In the genomic region with DNA sequence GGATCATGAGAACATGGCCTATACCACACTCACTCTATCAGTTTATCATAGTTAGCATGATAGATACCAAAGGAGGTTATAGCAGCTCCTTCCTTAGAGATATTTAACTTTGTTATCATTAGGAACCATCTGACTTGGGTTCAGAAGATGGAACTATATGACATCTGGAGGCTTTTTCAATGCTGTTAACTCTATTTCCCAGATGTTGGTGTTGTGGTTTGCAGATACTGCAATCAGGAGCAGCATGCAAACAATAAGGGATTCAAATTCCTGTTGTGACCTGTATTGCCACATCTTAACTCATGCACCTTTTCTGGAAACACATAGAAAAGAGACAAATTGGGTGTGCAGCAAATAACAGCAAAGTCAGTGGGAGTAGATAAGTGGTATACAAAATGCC, we compare ENCODE assay signal across 1 cellular context.
TF ChIP-seq lines count a peak whose summit lies in the region.

No MANE protein-coding gene starts in this region.

TF ChIP-seq in GM12878, 131 proteins besides CTCF, POLR2A, EP300 and RAD21 (continued from another document):
- TF ChIP-seq, protein P1, sequence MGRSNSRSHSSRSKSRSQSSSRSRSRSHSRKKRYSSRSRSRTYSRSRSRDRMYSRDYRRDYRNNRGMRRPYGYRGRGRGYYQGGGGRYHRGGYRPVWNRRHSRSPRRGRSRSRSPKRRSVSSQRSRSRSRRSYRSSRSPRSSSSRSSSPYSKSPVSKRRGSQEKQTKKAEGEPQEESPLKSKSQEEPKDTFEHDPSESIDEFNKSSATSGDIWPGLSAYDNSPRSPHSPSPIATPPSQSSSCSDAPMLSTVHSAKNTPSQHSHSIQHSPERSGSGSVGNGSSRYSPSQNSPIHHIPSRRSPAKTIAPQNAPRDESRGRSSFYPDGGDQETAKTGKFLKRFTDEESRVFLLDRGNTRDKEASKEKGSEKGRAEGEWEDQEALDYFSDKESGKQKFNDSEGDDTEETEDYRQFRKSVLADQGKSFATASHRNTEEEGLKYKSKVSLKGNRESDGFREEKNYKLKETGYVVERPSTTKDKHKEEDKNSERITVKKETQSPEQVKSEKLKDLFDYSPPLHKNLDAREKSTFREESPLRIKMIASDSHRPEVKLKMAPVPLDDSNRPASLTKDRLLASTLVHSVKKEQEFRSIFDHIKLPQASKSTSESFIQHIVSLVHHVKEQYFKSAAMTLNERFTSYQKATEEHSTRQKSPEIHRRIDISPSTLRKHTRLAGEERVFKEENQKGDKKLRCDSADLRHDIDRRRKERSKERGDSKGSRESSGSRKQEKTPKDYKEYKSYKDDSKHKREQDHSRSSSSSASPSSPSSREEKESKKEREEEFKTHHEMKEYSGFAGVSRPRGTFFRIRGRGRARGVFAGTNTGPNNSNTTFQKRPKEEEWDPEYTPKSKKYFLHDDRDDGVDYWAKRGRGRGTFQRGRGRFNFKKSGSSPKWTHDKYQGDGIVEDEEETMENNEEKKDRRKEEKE (IDR thresholded peaks at IDR 0.05): no peak
- TF ChIP-seq HDAC2 (IDR thresholded peaks at IDR 0.05) (no peak), YBX1 (IDR thresholded peaks at IDR 0.05) (no peak), MTA2 (IDR thresholded peaks at IDR 0.05; ENCODE audit: low read depth) (no peak), GATAD2B (conservative IDR thresholded peaks at IDR 0.05; ENCODE audit: low read depth) (no peak), ZBTB40 (IDR thresholded peaks at IDR 0.05; ENCODE audit: borderline replicate concordance) (no peak), RUNX3 (IDR thresholded peaks at IDR 0.05; ENCODE audit: low read length) (no peak), SREBF1 (IDR thresholded peaks at IDR 0.05; ENCODE audit: low read length) (no peak), RELA (IDR thresholded peaks at IDR 0.05; ENCODE audit: borderline replicate concordance, partially characterized antibody) (no peak), SMAD1 (IDR thresholded peaks at IDR 0.05; ENCODE audit: low read depth, partially characterized antibody) (no peak), EED (IDR thresholded peaks at IDR 0.05; ENCODE audit: low read depth) (no peak), SIN3A (IDR thresholded peaks at IDR 0.05; ENCODE audit: low read depth, low read length) (no peak), CBX3 (IDR thresholded peaks at IDR 0.05; ENCODE audit: borderline replicate concordance, low read depth) (no peak)
- TF ChIP-seq, protein P2, sequence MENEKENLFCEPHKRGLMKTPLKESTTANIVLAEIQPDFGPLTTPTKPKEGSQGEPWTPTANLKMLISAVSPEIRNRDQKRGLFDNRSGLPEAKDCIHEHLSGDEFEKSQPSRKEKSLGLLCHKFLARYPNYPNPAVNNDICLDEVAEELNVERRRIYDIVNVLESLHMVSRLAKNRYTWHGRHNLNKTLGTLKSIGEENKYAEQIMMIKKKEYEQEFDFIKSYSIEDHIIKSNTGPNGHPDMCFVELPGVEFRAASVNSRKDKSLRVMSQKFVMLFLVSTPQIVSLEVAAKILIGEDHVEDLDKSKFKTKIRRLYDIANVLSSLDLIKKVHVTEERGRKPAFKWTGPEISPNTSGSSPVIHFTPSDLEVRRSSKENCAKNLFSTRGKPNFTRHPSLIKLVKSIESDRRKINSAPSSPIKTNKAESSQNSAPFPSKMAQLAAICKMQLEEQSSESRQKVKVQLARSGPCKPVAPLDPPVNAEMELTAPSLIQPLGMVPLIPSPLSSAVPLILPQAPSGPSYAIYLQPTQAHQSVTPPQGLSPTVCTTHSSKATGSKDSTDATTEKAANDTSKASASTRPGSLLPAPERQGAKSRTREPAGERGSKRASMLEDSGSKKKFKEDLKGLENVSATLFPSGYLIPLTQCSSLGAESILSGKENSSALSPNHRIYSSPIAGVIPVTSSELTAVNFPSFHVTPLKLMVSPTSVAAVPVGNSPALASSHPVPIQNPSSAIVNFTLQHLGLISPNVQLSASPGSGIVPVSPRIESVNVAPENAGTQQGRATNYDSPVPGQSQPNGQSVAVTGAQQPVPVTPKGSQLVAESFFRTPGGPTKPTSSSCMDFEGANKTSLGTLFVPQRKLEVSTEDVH (IDR thresholded peaks at IDR 0.05; ENCODE audit: low read depth, partially characterized antibody): no peak
